In the genomic region with DNA sequence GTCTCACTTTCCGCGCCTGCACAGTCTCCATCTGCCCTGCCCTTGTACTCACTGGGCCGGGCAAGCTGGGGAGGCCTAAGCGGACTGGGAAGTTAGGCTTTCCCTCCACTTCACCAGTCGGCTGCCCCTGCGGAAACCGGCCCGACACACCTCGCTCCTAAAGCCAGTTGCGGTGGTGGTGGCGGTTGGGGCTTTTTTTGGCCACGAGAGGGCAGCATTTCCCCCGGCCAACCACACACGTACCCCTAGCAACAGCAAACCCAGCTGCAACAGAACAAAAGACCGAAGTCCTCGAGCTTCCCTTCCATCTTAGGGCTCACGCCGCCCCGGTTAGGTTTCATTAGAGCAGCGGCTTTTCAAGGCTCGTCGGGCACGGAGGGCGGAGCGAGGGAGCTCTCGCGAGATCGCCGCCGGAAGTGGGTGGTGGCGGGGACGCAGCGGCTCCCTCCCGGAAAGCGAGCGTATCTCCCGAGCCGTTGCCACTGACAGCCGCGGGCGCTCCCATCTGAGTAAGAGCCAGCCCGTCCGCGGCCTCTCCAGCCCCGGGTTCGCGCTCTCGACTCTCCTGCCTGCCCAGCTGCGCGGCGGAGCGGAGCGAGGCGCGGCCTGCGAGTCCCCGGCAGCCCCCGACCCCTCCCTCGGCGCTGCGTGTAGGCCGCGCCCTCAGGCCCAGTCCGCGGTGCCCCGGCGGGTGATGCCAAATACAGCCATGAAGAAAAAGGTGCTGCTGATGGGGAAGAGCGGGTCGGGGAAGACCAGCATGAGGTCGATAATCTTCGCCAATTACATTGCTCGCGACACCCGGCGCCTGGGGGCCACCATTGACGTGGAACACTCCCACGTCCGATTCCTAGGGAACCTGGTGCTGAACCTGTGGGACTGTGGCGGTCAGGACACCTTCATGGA, we compare ENCODE assay signal across 8 cellular contexts. TPM values are rescaled to one million over a fixed set of nuclear protein-coding genes. Genes with fewer than 3 reads are reported as not detected.
DNase-seq lines count a peak whose midpoint lies in the region; ATAC-seq and TF ChIP-seq lines count a peak whose summit lies in the region.

TSS of gene RRAGA (plus strand) at position 462 of the 906 bp plus-strand sequence. CDS start at position 695, 233 bp downstream.

- H3K4me1 ChIP-seq in SK-N-SH (ENCODE audit: control insufficient read depth in 1 of 2, insufficient read depth in 2 of 2, low read depth in 1 of 2, low read length in 1 of 2) (peaks cover 0 to 13% of the 10 kb centered on the region in 2 experiments; a peak in 2 of 4 replicates), testis (peaks cover 14% of the 10 kb centered on the region)

- peak; percentile 29 for TF ChIP-seq POLR2A in testis (IDR thresholded peaks at IDR 0.05)

- H3K27me3 ChIP-seq in SK-N-SH (ENCODE audit: insufficient read depth) (no peaks in the 10 kb centered on the region), testis (no peaks in the 10 kb centered on the region)

- POLR2A ChIA-PET in SK-N-SH (lab: Yijun Ruan, JAX) = interaction anchor here (0.7 to 1.4 kb wide), 8 partner anchors 38 to 408 kb away, joined by 3 to 8 read pairs (median 3); partner anchors contain the start of gene RPS6

- CTCF ChIA-PET in SK-N-SH (lab: Yijun Ruan, JAX) = interaction anchor here (0.6 to 5.0 kb wide), 28 partner anchors 10 to 611 kb away, joined by 3 to 44 read pairs (median 3); no protein-coding TSS in a partner anchor

- H4K20me1 ChIP-seq in SK-N-SH (ENCODE audit: insufficient read depth) = peaks cover 25% of the 10 kb centered on the region

- H3F3A ChIP-seq in SK-N-SH (replicated peaks; ENCODE audit: insufficient read depth) = peaks cover 29% of the 10 kb centered on the region

- TF ChIP-seq EP300 in SK-N-SH (IDR thresholded peaks at IDR 0.05; ENCODE audit: borderline replicate concordance in 1 of 2, low read depth in 1 of 2, low read length in 1 of 2) = no peak

- H3K9me3 ChIP-seq in SK-N-SH (no peaks in the 10 kb centered on the region), testis (no peaks in the 10 kb centered on the region)

- TF ChIP-seq RAD21 in SK-N-SH (IDR thresholded peaks at IDR 0.05; ENCODE audit: low read length) = peak; percentile 59

- WGBS in SK-N-SH (ENCODE audit: low lambda C conversion rate) = under 1% methylated on average over 34 of the region's 79 CpGs
- WGBS in testis, 2 donors = 0% methylated on average over 17 to 56 of the region's 79 CpGs

- H3K9me2 ChIP-seq in SK-N-SH = no peaks in the 10 kb centered on the region

- peak within 1 kb of the TSS; percentile 77 for H3K4me2 ChIP-seq in SK-N-SH

- peak within 1 kb of the TSS; percentile 92 for H3K9ac ChIP-seq in SK-N-SH

- H3K36me3 ChIP-seq in SK-N-SH (replicated peaks in 1 of 2; ENCODE audit: control insufficient read depth in 1 of 2, insufficient read depth in 2 of 2, low read length in 1 of 2) (peaks cover 3 to 16% of the 10 kb centered on the region in 2 experiments), testis (ENCODE audit: low read depth, missing control alignments) (no peaks in the 10 kb centered on the region)

- intact Hi-C loops in testis (cut with DNase I; ENCODE audit: low total_unique reads) = loop anchor here (10.0 kb wide), 1 partner anchor 396 kb away; no protein-coding TSS in a partner anchor

- peak within 1 kb of the TSS; percentile 93 to 95 for H3K27ac ChIP-seq in SK-N-SH (ENCODE audit: low read depth in 2 of 2, low read length in 1 of 2)
- peak within 1 kb of the TSS; percentile 98 to 99 for H3K27ac ChIP-seq in testis

- H3K4me3 ChIP-seq in SK-N-SH (ENCODE audit: low read depth in 2 of 2, low read length in 1 of 2) (peak within 1 kb of the TSS; percentile 86 to 87), testis (peak within 1 kb of the TSS; percentile 96 to 98)

- ATAC-seq in HG02588 (IDR thresholded peaks at IDR 0.05; ENCODE audit: unreplicated experiment) (peak; percentile 92), omental fat pad (ENCODE audit: low FRiP score) (peak; percentile 95)

- TF ChIP-seq CTCF in GM10266 (IDR thresholded peaks at IDR 0.05; ENCODE audit: control insufficient read depth, insufficient read depth, low read depth, missing control alignments) (peak; percentile 74), SK-N-SH (IDR thresholded peaks at IDR 0.05) (peak; percentile 92), omental fat pad (IDR thresholded peaks at IDR 0.05) (peak in 2 of 3 donors; percentile 9 to 87), testis (IDR thresholded peaks at IDR 0.05) (peak; percentile 89 to 92 (median 91))

- peak within 1 kb of the TSS; percentile 92 for H2AFZ ChIP-seq in SK-N-SH (ENCODE audit: low read depth)

- peak; percentile 95 for DNase-seq in GM10266 (ENCODE audit: extremely low spot score)
- peak; percentile 72 for DNase-seq in NCI-H1048 (lab: John Stamatoyannopoulos, UW)
- peak; percentile 97 for DNase-seq in SK-N-SH
- peak; percentile 93 for DNase-seq in activated naive CD4-positive, alpha-beta T cell treated with anti-CD3 and anti-CD28 coated beads, Interleukin-2, amount 50 U/mL, for 16 hours
- DNase-seq in glomerular endothelial cell (ENCODE audit: extremely low read depth, low read depth, low spot score) = peak; percentile 82
- DNase-seq in omental fat pad (ENCODE audit: low spot score) = peak; percentile 88
- DNase-seq in testis = peak; percentile 94

- H3K79me2 ChIP-seq in SK-N-SH (ENCODE audit: insufficient read depth) = peaks cover 41% of the 10 kb centered on the region

TF ChIP-seq in SK-N-SH, 30 proteins besides CTCF, POLR2A, EP300 and RAD21 (continues in another document):
- TF ChIP-seq RXRA (IDR thresholded peaks at IDR 0.05; ENCODE audit: borderline replicate concordance, low read depth) (no peak), TEAD4 (IDR thresholded peaks at IDR 0.05; ENCODE audit: borderline replicate concordance, insufficient read depth) (0 out of 2 replicates have a peak, but pooled peaks have one; percentile 9), PBX3 (IDR thresholded peaks at IDR 0.05) (peak; percentile 7; the same call in 1 of the 2 replicates), FOSL2 (IDR thresholded peaks at IDR 0.05; ENCODE audit: borderline replicate concordance, low read depth) (no peak), CHD2 (IDR thresholded peaks at IDR 0.05; ENCODE audit: low read length, partially characterized antibody) (peak; percentile 99), MEF2A (IDR thresholded peaks at IDR 0.05; ENCODE audit: borderline replicate concordance, low read depth) (no peak), TCF12 (IDR thresholded peaks at IDR 0.05) (peak; percentile 17; the same call in 1 of the 2 replicates), GATA2 (CRISPR knock-in tag; IDR thresholded peaks at IDR 0.05) (no peak), GABPA (IDR thresholded peaks at IDR 0.05; ENCODE audit: low read depth) (peak; percentile 76), JUND (IDR thresholded peaks at IDR 0.05) (no peak), NRF1 (IDR thresholded peaks at IDR 0.05; ENCODE audit: low read depth, low read length) (no peak), NFIC (IDR thresholded peaks at IDR 0.05; ENCODE audit: borderline replicate concordance) (no peak), FOXJ3 (CRISPR knock-in tag; IDR thresholded peaks at IDR 0.05) (peak; percentile 59; the same call in 1 of the 2 replicates), ELF1 (IDR thresholded peaks at IDR 0.05) (peak; percentile 71), MXI1 (IDR thresholded peaks at IDR 0.05; ENCODE audit: low read depth, low read length) (no peak; the same call in none of the 2 replicates), RFX5 (IDR thresholded peaks at IDR 0.05; ENCODE audit: low read length) (peak; percentile 32; the same call in 1 of the 2 replicates), POLR2AphosphoS5 (IDR thresholded peaks at IDR 0.05; ENCODE audit: low read depth, low read length) (peak; percentile 96), SIN3A (IDR thresholded peaks at IDR 0.05; ENCODE audit: borderline replicate concordance, low read depth, low read length) (peak; percentile 77), YY1 (IDR thresholded peaks at IDR 0.05; ENCODE audit: low read depth) (peak; percentile 91), RCOR1 (IDR thresholded peaks at IDR 0.05; ENCODE audit: low read length) (no peak)
- TF ChIP-seq, protein P1, sequence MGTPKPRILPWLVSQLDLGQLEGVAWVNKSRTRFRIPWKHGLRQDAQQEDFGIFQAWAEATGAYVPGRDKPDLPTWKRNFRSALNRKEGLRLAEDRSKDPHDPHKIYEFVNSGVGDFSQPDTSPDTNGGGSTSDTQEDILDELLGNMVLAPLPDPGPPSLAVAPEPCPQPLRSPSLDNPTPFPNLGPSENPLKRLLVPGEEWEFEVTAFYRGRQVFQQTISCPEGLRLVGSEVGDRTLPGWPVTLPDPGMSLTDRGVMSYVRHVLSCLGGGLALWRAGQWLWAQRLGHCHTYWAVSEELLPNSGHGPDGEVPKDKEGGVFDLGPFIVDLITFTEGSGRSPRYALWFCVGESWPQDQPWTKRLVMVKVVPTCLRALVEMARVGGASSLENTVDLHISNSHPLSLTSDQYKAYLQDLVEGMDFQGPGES (IDR thresholded peaks at IDR 0.05; ENCODE audit: low read depth, low read length) = no peak
- TF ChIP-seq, protein P2, sequence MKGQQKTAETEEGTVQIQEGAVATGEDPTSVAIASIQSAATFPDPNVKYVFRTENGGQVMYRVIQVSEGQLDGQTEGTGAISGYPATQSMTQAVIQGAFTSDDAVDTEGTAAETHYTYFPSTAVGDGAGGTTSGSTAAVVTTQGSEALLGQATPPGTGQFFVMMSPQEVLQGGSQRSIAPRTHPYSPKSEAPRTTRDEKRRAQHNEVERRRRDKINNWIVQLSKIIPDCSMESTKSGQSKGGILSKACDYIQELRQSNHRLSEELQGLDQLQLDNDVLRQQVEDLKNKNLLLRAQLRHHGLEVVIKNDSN (IDR thresholded peaks at IDR 0.05; ENCODE audit: borderline replicate concordance, low read depth) = peak; percentile 16; the same call in 1 of the 2 replicates

RNA-seq across cellular contexts. Expression of gene RRAGA, which starts in this region (rescaled TPM):
- polyA plus RNA-seq in SK-N-SH (2012; rRNA removed) (103 and 106 TPM in 2 replicates), testis (ENCODE audit: insufficient read depth, low read depth, low replicate concordance) (104 TPM)
- polyA plus RNA-seq in SK-N-SH (2012; cell fraction: cytosol; rRNA removed) = 108 and 122 TPM in 2 replicates
- polyA plus RNA-seq in SK-N-SH (2012; cell fraction: nucleus; rRNA removed) = 54.4 and 73.1 TPM in 2 replicates
- total RNA-seq in glomerular endothelial cell (66.8 and 76.7 TPM in 2 replicates), omental fat pad (10 to 100 TPM; 43.2 to 56.0 (median 52.4) TPM), testis (10 to 100 TPM; 50.6 to 51.3 TPM)

Comparison
In these comparisons a context has a peak if more than half of its experiments do, and no peak if none do; other contexts are left out.
1. Peak in every context shown above with its lines: DNase-seq, ATAC-seq, H3K4me3 ChIP-seq and H3K27ac ChIP-seq.